8 cellular contexts compared by ENCODE assay signal in the genomic region with DNA sequence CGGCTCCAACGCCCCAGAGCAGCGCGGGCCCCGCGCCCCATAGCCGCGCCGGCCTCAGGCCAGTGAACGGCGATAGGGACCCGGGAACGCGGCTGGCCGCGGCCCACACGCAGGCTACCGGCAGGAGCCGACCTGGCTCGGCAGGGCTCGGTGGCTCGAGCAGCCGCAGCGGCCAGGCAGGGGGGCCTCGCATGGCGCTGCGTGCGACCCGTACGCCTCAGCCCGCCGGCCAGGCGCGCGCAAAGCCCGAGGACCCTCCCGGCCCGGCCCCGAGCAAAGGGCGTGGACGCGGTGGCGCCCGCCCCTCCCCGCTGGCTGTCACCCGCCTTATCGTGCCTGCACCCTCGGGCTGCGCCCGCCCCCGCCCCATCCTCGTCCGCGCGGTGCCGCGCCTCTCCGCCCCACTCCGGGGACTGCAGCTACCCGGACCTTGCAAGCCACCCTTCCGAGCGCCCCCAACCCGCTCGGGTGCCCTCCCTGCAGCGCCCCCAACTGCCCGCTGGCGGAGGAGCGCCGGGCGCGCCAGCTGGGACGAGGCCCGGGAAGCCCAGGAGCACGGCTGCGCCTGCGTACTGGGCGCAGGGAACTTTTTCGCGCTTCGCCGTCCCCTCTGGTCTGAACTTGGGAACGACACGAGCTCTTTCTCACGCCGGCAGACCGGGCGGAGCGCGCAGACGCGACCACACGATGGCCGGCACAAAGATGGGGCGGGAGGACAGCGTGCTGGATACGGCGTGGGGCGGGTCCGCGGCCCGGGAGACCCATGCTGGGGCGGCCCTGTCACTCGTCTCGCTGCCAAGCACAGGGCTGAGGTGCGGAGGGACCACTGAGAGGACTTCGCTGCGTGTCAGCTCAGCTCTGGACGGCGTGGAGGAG. TPM values are rescaled to one million over a fixed set of nuclear protein-coding genes. Genes with fewer than 3 reads are reported as not detected.
A peak's percentile ranks its signal among the peaks of the same experiment; 100 is the strongest.
DNase-seq lines count a peak whose midpoint lies in the region; ATAC-seq, FAIRE-seq and TF ChIP-seq lines count a peak whose summit lies in the region.

ABCB10 (minus strand) TSS at position 248 of the 876 bp plus-strand sequence; CDS start at position 193, 55 bp downstream.

- peak within 1 kb of the TSS; percentile 60 for H2AFZ ChIP-seq in HepG2 (ENCODE audit: low read length)

- H3K27me3 ChIP-seq in HepG2 (ENCODE audit: control insufficient read depth in 1 of 2, insufficient read depth in 2 of 2, low read length in 2 of 2): no peaks in the 10 kb centered on the region; a peak in 1 of 5 replicates

- TF ChIP-seq CTCF in HepG2 (CRISPR knock-in tag; IDR thresholded peaks at IDR 0.05): peak; percentile 94

- intact Hi-C loops in HepG2 (cut with micrococcal nuclease; ENCODE audit: unreplicated experiment): loop anchor here (1.0 to 5.0 kb wide), 2 partner anchors 51 to 68 kb away; partner anchors contain the start of genes NUP133, TAF5L and URB2

- TF ChIP-seq RAD21 in HepG2 (CRISPR knock-in tag; IDR thresholded peaks at IDR 0.05): peak; percentile 63; the same call in 1 of the 2 replicates

- ATAC-seq in GM19351 (IDR thresholded peaks at IDR 0.05; ENCODE audit: unreplicated experiment) (peak; percentile 73), HG03521 (IDR thresholded peaks at IDR 0.05; ENCODE audit: unreplicated experiment) (peak; percentile 69), HepG2 (peak; percentile 87)

- H3K27ac ChIP-seq in HepG2 (ENCODE audit: extremely low read length, insufficient read depth, low read length): peak within 1 kb of the TSS; percentile 88

- TF ChIP-seq EP300 in HepG2 (IDR thresholded peaks at IDR 0.05; ENCODE audit: low read depth in 2 of 2, low read length in 2 of 2): 0 out of 4 replicates have a peak, but pooled peaks of 1 of the 2 experiments have one; percentile 13
- TF ChIP-seq EP300 in HepG2 (CRISPR knock-in tag; IDR thresholded peaks at IDR 0.05; ENCODE audit: borderline replicate concordance): peak; percentile 21; the same call in 1 of the 2 replicates

- FAIRE-seq in HepG2 (lab: Jason Lieb, UNC): peak; percentile 70

- 0 out of 5 replicates have a peak, but pooled peaks cover 0 to 3% of the 10 kb centered on the region in 2 experiments for H3K36me3 ChIP-seq in HepG2 (replicated peaks in 1 of 2; ENCODE audit: control insufficient read depth in 1 of 2, insufficient read depth in 2 of 2, low read length in 2 of 2)

- no peaks in the 10 kb centered on the region for H3K9me3 ChIP-seq in HepG2 (ENCODE audit: low read length)

- POLR2A ChIA-PET in HepG2 (lab: Yijun Ruan, JAX): interaction anchor here (0.8 to 1.6 kb wide), 5 partner anchors 23 to 287 kb away, joined by 3 to 34 read pairs (median 5); partner anchors contain the start of genes NUP133, RAB4A, TAF5L and URB2

- CTCF ChIA-PET in HepG2 (lab: Yijun Ruan, JAX; ENCODE audit: low intra/inter-chr PET ratio, low total read pairs): no interaction called here

- H3K4me1 ChIP-seq in HepG2 (ENCODE audit: insufficient read depth, low read length): peaks cover 42% of the 10 kb centered on the region

- no TSS peak for BruUV-seq in HepG2 (replicated peaks; lab: Mats Ljungman, UMichigan)

- peak within 1 kb of the TSS; percentile 86 for H3K9ac ChIP-seq in HepG2 (ENCODE audit: insufficient read depth, low read depth, low read length)

- in situ Hi-C loops in HepG2 (cut with HindIII; ENCODE audit: extremely low pct_ligation_motif_present, low pct_unique_long_range_greater_than_20kb): no loop called here

- H3K4me2 ChIP-seq in HepG2 (ENCODE audit: low read depth, low read length): peak within 1 kb of the TSS; percentile 89

- H4K20me1 ChIP-seq in HepG2 (ENCODE audit: insufficient read depth, low read length): 0 out of 2 replicates have a peak, but pooled peaks cover 3% of the 10 kb centered on the region

- DNase-seq in CD1c-positive myeloid dendritic cell (ENCODE audit: extremely low spot score): peak; percentile 98
- peak; percentile 99 for DNase-seq in NCI-H69 (lab: John Stamatoyannopoulos, UW)
- peak; percentile 81 to 82 for DNase-seq in activated CD4-positive, alpha-beta T cell treated with anti-CD3 and anti-CD28 coated beads, Interleukin-2, amount 50 U/mL, for 24 hours (ENCODE audit: low read depth in 1 of 2, low spot score in 1 of 2)
- DNase-seq in dermis blood vessel endothelial cell: peak; percentile 99
- DNase-seq in HepG2 (ENCODE audit: low spot score): peak; percentile 95
- peak; percentile 86 for DNase-seq in stimulated activated CD4-positive, alpha-beta T cell treated with anti-CD3 and anti-CD28 coated beads, Interleukin-4, amount 100 ng/mL, for 1 hour

- peaks cover 42% of the 10 kb centered on the region for H3K79me2 ChIP-seq in HepG2 (ENCODE audit: insufficient read depth, low read length)

- peak in 1 of 2 experiments; percentile 78; a peak in 2 of 4 replicates for TF ChIP-seq POLR2A in HepG2 (IDR thresholded peaks at IDR 0.05; ENCODE audit: insufficient read depth in 1 of 2, low read depth in 2 of 2, low read length in 2 of 2)

- peak within 1 kb of the TSS; percentile 78 to 90 (median 81) for H3K4me3 ChIP-seq in HepG2 (replicated peaks in 1 of 3; ENCODE audit: insufficient read depth in 1 of 3, low read depth in 2 of 3, low read length in 3 of 3)

- 0% methylated on average over 10 of the region's 109 CpGs for WGBS in HepG2 (ENCODE audit: low lambda C conversion rate)

TF ChIP-seq in HepG2, 621 proteins besides CTCF, POLR2A, EP300 and RAD21 (continues in another document):
- 0 out of 2 replicates have a peak, but pooled peaks have one; percentile 50 for TF ChIP-seq ETV6 (CRISPR knock-in tag; conservative IDR thresholded peaks at IDR 0.05)
- no peak for TF ChIP-seq REXO4 (CRISPR knock-in tag; IDR thresholded peaks at IDR 0.05; ENCODE audit: borderline replicate concordance)
- TF ChIP-seq SNAI1 (CRISPR knock-in tag; IDR thresholded peaks at IDR 0.05; ENCODE audit: borderline replicate concordance): 0 out of 2 replicates have a peak, but pooled peaks have one; percentile 46
- TF ChIP-seq NFYB (CRISPR knock-in tag; IDR thresholded peaks at IDR 0.05): peak; percentile 35; the same call in 1 of the 2 replicates
- TF ChIP-seq ZFP36 (IDR thresholded peaks at IDR 0.05; ENCODE audit: borderline replicate concordance, low read depth, low read length, partially characterized antibody): no peak
- peak; percentile 31; the same call in 1 of the 2 replicates for TF ChIP-seq CBFB (CRISPR knock-in tag; IDR thresholded peaks at IDR 0.05)
- peak; percentile 87 for TF ChIP-seq ZBTB10 (CRISPR knock-in tag; IDR thresholded peaks at IDR 0.05; ENCODE audit: borderline replicate concordance)
- TF ChIP-seq SAFB2 (CRISPR knock-in tag; IDR thresholded peaks at IDR 0.05; ENCODE audit: borderline replicate concordance, low read depth): peak; percentile 78; the same call in 1 of the 2 replicates
- no peak; the same call in 1 of the 2 replicates for TF ChIP-seq FOSL1 (CRISPR knock-in tag; IDR thresholded peaks at IDR 0.05; ENCODE audit: borderline replicate concordance)
- peak; percentile 90; the same call in 1 of the 2 replicates for TF ChIP-seq ZNF567 (CRISPR knock-in tag; IDR thresholded peaks at IDR 0.05; ENCODE audit: borderline replicate concordance)

RNA-seq across cellular contexts. Expression of gene ABCB10, which starts in this region (rescaled TPM):
- 35.7 and 36.8 TPM in 2 replicates for total RNA-seq in dermis blood vessel endothelial cell
- total RNA-seq in HepG2 (2016; rRNA removed; fragmentation: Illumina TruSeq; extraction: Trizol): 20.1 and 28.9 TPM in 2 replicates
- total RNA-seq in HepG2 (2016; cell fraction: cytosol; rRNA removed; fragmentation: Illumina TruSeq; extraction: Trizol; ENCODE audit: low read depth): 4.5 and 5.0 TPM in 2 replicates
- 18.7 and 27.5 TPM in 2 replicates for total RNA-seq in HepG2 (2016; cell fraction: insoluble cytoplasmic fraction; rRNA removed; fragmentation: Illumina TruSeq; extraction: Trizol)
- 11.6 and 14.5 TPM in 2 replicates for total RNA-seq in HepG2 (2016; cell fraction: membrane; rRNA removed; fragmentation: Illumina TruSeq; extraction: Trizol)
- 25.6 and 28.6 TPM in 2 replicates for total RNA-seq in HepG2 (2016; cell fraction: nucleus; rRNA removed; fragmentation: Illumina TruSeq; extraction: Trizol)
- polyA plus RNA-seq in HepG2 (2011; rRNA removed): 11.2 and 11.9 TPM in 2 replicates
- polyA plus RNA-seq in HepG2 (2011; cell fraction: cytosol; rRNA removed): 7.5 and 9.3 TPM in 2 replicates
- polyA plus RNA-seq in HepG2 (2011; cell fraction: nucleus; rRNA removed): 5.5 and 7.1 TPM in 2 replicates
- 11.7 and 14.5 TPM in 2 replicates for polyA plus RNA-seq in HepG2 (2012)
- polyA plus RNA-seq in HepG2 (2016; cell fraction: cytosol; fragmentation: Illumina TruSeq; extraction: Trizol; ENCODE audit: low read depth): 2.3 and 2.6 TPM in 2 replicates
- 19.6 and 20.3 TPM in 2 replicates for polyA plus RNA-seq in HepG2 (2016; cell fraction: insoluble cytoplasmic fraction; fragmentation: Illumina TruSeq; extraction: Trizol; ENCODE audit: low read depth)
- polyA plus RNA-seq in HepG2 (2016; cell fraction: membrane; fragmentation: Illumina TruSeq; extraction: Trizol; ENCODE audit: low read depth): 6.7 and 7.3 TPM in 2 replicates
- 33.1 and 36.0 TPM in 2 replicates for polyA plus RNA-seq in HepG2 (2016; cell fraction: nucleus; fragmentation: Illumina TruSeq; extraction: Trizol; ENCODE audit: insufficient read depth, low read depth)
- polyA minus RNA-seq in HepG2 (2011; rRNA and poly(A)+ RNA removed; ENCODE audit: low replicate concordance): 23.0 and 26.7 TPM in 2 replicates
- 11.3 and 12.5 TPM in 2 replicates for polyA minus RNA-seq in HepG2 (2011; cell fraction: cytosol; rRNA and poly(A)+ RNA removed)
- 9.3 and 9.6 TPM in 2 replicates for polyA minus RNA-seq in HepG2 (2011; cell fraction: nucleus; rRNA and poly(A)+ RNA removed)

Comparison
In these comparisons a context has a peak if more than half of its experiments do, and no peak if none do; other contexts are left out.
1. Peak in every context shown above with its lines: DNase-seq, ATAC-seq, H3K4me3 ChIP-seq and H3K27ac ChIP-seq.